In the genomic region with DNA sequence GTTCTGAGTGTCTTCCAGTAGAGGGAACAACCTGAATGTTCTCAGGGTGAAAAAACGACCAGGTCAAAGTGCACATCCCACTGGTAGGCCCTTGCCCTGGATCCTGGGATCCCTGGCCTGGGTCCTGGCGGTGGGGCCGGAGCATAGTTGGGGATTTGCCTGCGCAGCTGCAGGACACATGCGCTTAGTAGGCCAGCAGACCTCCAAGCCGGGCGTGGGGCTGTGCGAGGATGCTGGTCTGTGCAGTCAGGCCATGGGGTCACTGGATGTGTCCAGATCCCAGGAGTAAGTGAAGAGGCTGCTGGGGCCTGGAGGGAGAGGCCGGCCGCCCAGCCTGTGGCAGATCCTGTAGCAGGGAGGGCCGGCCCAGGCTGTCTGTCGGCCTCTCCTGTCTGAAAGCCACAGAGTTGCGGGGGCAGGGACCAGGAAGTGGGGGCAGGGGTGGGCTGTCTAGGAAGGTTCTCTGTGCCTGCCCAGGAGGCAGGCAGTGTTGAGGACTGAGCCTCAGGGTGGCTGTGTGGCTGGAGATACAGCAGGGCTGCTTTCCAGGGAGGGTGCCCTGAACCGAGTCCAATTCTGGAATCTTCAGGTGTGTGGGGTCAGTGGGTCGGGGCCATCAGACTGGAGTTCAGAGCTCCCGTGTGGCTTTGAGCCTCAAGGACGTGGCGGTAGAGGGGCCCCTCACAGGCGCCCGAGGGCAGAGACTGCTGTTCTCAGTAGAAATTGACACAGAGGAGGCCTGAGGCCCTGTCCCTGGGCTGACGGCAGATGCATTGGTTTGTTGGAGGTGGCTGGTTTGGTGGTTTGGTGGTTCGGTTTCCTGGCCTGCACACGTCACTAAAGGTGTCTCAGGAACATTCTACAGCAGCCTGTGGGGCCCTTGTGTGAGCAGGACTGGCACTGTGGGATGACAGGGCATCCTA, we compare ENCODE assay signal across 8 cellular contexts. TPM values are rescaled to one million over a fixed set of nuclear protein-coding genes. Genes with fewer than 3 reads are reported as not detected.
DNase-seq lines count a peak whose midpoint lies in the region; ATAC-seq and TF ChIP-seq lines count a peak whose summit lies in the region.

No MANE protein-coding gene starts in this region.

- DNase-seq in KG1 (lab: John Stamatoyannopoulos, UW) (peak; percentile 64), endothelial cell (ENCODE audit: low spot score) (no peak), tibial artery (no peak), DMS 273 treated with DMSO at 0.1 percent for 48 hours (lab: John Stamatoyannopoulos, UW) (no peak), HPDE6-E6E7 (ENCODE audit: extremely low spot score) (no peak)
- peak; percentile 44 to 45 for DNase-seq in activated CD4-positive, alpha-beta T cell treated with anti-CD3 and anti-CD28 coated beads, Interleukin-2, amount 50 U/mL, for 4 hours
- peak; percentile 23 to 53 for DNase-seq in stimulated activated CD4-positive, alpha-beta T cell treated with anti-CD3 and anti-CD28 coated beads, Interleukin-4, amount 100 ng/mL, for 4 hours

- no peaks in the 10 kb centered on the region for H3K9me3 Mint-ChIP-seq in endothelial cell (ENCODE audit: unreplicated experiment)

- H3K27ac Mint-ChIP-seq in endothelial cell (ENCODE audit: unreplicated experiment), result peak overlapping the region; percentile 18

- no peaks in the 10 kb centered on the region for H3K9me3 ChIP-seq in tibial artery

- H3K4me1 ChIP-seq in tibial artery, result peaks cover 0 to 5% (median 0%) of the 10 kb centered on the region in 4 donors

- H3K36me3 ChIP-seq in tibial artery, result peaks cover 25 to 92% (median 64%) of the 10 kb centered on the region in 3 donors

- intact Hi-C loops in tibial artery (cut with DNase I; ENCODE audit: low total_unique reads), result no loop called here

- no peaks in the 10 kb centered on the region for H3K4me1 Mint-ChIP-seq in endothelial cell (ENCODE audit: unreplicated experiment)

- peaks cover 5% of the 10 kb centered on the region for H3K36me3 Mint-ChIP-seq in endothelial cell (ENCODE audit: low read depth, unreplicated experiment)

- H3K4me3 ChIP-seq in tibial artery, result no peak overlapping the region

- ATAC-seq in GM18907 (IDR thresholded peaks at IDR 0.05; ENCODE audit: unreplicated experiment), result no peak

- H3K27me3 Mint-ChIP-seq in endothelial cell (ENCODE audit: unreplicated experiment), result peaks cover 4% of the 10 kb centered on the region

- no peak overlapping the region for H3K4me3 Mint-ChIP-seq in endothelial cell (ENCODE audit: unreplicated experiment)

- H3K27me3 ChIP-seq in tibial artery, result no peaks in the 10 kb centered on the region

- TF ChIP-seq CTCF in endothelial cell (IDR thresholded peaks at IDR 0.05; ENCODE audit: unreplicated experiment), result no peak
- no peak for TF ChIP-seq CTCF in tibial artery (IDR thresholded peaks at IDR 0.05)

- H3K27ac ChIP-seq in tibial artery, result no peak overlapping the region

RNA-seq across cellular contexts. Expression of gene NUDT16L1, which starts 17.2 kb away (rescaled TPM):
- 43.1 TPM for total RNA-seq in endothelial cell (ENCODE audit: unreplicated experiment)

RNA-seq across cellular contexts. Expression of gene MGRN1, which starts 51.5 kb away (rescaled TPM):
- 82.5 TPM for total RNA-seq in endothelial cell (ENCODE audit: unreplicated experiment)

RNA-seq across cellular contexts. Expression of gene ANKS3, which starts 57.9 kb away (rescaled TPM):
- 15.6 TPM for total RNA-seq in endothelial cell (ENCODE audit: unreplicated experiment)

RNA-seq across cellular contexts. Expression of gene DNAAF8, which starts 58.2 kb away (rescaled TPM):
- 0.18 TPM for total RNA-seq in endothelial cell (ENCODE audit: unreplicated experiment)

Comparison
In these comparisons a context has a peak if more than half of its experiments do, and no peak if none do; other contexts are left out.
1. DNase-seq: peak in KG1 (single experiment), activated CD4-positive, alpha-beta T cell treated with anti-CD3 and anti-CD28 coated beads, Interleukin-2, amount 50 U/mL, for 4 hours (2 of 2) and stimulated activated CD4-positive, alpha-beta T cell treated with anti-CD3 and anti-CD28 coated beads, Interleukin-4, amount 100 ng/mL, for 4 hours (2 of 2); none in endothelial cell (single experiment), tibial artery (0 of 2), DMS 273 treated with DMSO at 0.1 percent for 48 hours (single experiment) and HPDE6-E6E7 (single experiment).